27 cellular contexts compared by ENCODE assay signal in genomic region chr5:135050244-135050767, GRCh38. TPM values are rescaled to one million over a fixed set of nuclear protein-coding genes. Genes with fewer than 3 reads are reported as not detected.
DNase-seq lines count a peak whose midpoint lies in the region; ATAC-seq and TF ChIP-seq lines count a peak whose summit lies in the region.
"Had no signal": no experiment of that assay in that cellular context is flagged by ENCODE, and none has a peak within 500 bp of the region (broad histone marks: within the 10 kb centered on the region; RNA-seq: fewer than 3 reads in every experiment).

No MANE protein-coding gene starts in this region.

- no peak overlapping the region for H3K4me2 ChIP-seq in SK-N-SH
- no peak overlapping the region for H3K4me2 ChIP-seq in trophoblast cell (ENCODE audit: low read length)
- H3K4me2 ChIP-seq: smooth muscle cell had no signal

- no peaks in the 10 kb centered on the region for H3K36me3 Mint-ChIP-seq in endodermal cell (ENCODE audit: low read depth)
- H3K36me3 Mint-ChIP-seq in activated naive CD4-positive, alpha-beta T cell treated with anti-CD3 and anti-CD28 coated beads for 36 hours (ENCODE audit: low read depth), result no peaks in the 10 kb centered on the region
- H3K36me3 Mint-ChIP-seq: CD4-positive, alpha-beta memory T cell had no signal

- H3F3A ChIP-seq in SK-N-SH (replicated peaks; ENCODE audit: insufficient read depth), result no peaks in the 10 kb centered on the region

- no peak for TF ChIP-seq EP300 in SK-N-SH (IDR thresholded peaks at IDR 0.05; ENCODE audit: borderline replicate concordance in 1 of 2, low read depth in 1 of 2, low read length in 1 of 2)

- H3K27ac Mint-ChIP-seq in endodermal cell, result no peak overlapping the region
- no peak overlapping the region for H3K27ac Mint-ChIP-seq in activated naive CD4-positive, alpha-beta T cell treated with anti-CD3 and anti-CD28 coated beads for 36 hours
- H3K27ac Mint-ChIP-seq: activated naive CD4-positive, alpha-beta T cell treated with anti-CD3 and anti-CD28 coated beads, Interleukin-2, amount 50 U/mL, for 72 hours; CD4-positive, alpha-beta memory T cell; T-helper 2 cell treated with Interferon-gamma antibody and Interleukin-4, amounts not matched to agents 5 μg/mL and 100 μg/mL, for 36 hours had no signal

- H3K79me2 ChIP-seq in SK-N-SH (ENCODE audit: insufficient read depth) (no peaks in the 10 kb centered on the region), trophoblast cell (ENCODE audit: control insufficient read depth, insufficient read depth, low read length, poor library complexity) (no peaks in the 10 kb centered on the region)

- no peak overlapping the region for H2AK5ac ChIP-seq in trophoblast cell (ENCODE audit: low read length)

- peaks cover 7% of the 10 kb centered on the region for H3K4me1 Mint-ChIP-seq in endodermal cell
- H3K4me1 Mint-ChIP-seq in activated naive CD4-positive, alpha-beta T cell treated with anti-CD3 and anti-CD28 coated beads for 36 hours (ENCODE audit: low read depth), result peaks cover 2% of the 10 kb centered on the region
- H3K4me1 Mint-ChIP-seq: central memory CD8-positive, alpha-beta T cell had no signal

- H3K4me3 ChIP-seq in SK-N-SH (ENCODE audit: low read depth in 2 of 2, low read length in 1 of 2) (no peak overlapping the region), endodermal cell (ENCODE audit: low read length) (no peak overlapping the region), trophoblast cell (ENCODE audit: low read depth, low read length) (peak overlapping the region; percentile 38)
- H3K4me3 ChIP-seq: ascending aorta, smooth muscle cell had no signal

- no peak overlapping the region for H3K23ac ChIP-seq in trophoblast cell (ENCODE audit: low read length)

- no peak overlapping the region for H3K27ac ChIP-seq in SK-N-SH (ENCODE audit: low read depth in 2 of 2, low read length in 1 of 2)
- H3K27ac ChIP-seq in endodermal cell (ENCODE audit: low read depth, low read length), result no peak overlapping the region
- H3K27ac ChIP-seq in trophoblast cell (ENCODE audit: low read depth, low read length), result no peak overlapping the region
- H3K27ac ChIP-seq: 22Rv1, ascending aorta, VCaP had no signal

- H3K79me1 ChIP-seq in trophoblast cell (ENCODE audit: low read length), result no peaks in the 10 kb centered on the region

- no peak overlapping the region for H2BK12ac ChIP-seq in trophoblast cell (ENCODE audit: low read length)

- H4K20me1 ChIP-seq in SK-N-SH (ENCODE audit: insufficient read depth), result no peaks in the 10 kb centered on the region

- H3K27me3 ChIP-seq in SK-N-SH (ENCODE audit: insufficient read depth) (peaks cover 75% of the 10 kb centered on the region), endodermal cell (ENCODE audit: control insufficient read depth, insufficient read depth, low read length, poor library complexity, severe bottlenecking) (peaks cover 97% of the 10 kb centered on the region), trophoblast cell (ENCODE audit: insufficient read depth, low read length) (peaks cover 20% of the 10 kb centered on the region)
- H3K27me3 ChIP-seq: ascending aorta had no signal

- DNase-seq in SK-N-SH (peak; percentile 52), endodermal cell (peak; percentile 78), iPS-NIHi11 (ENCODE audit: low spot score) (peak; percentile 52), trophoblast cell (no peak), posterior vena cava (ENCODE audit: low spot score) (no peak), GF-D8 (lab: John Stamatoyannopoulos, UW) (no peak)
- DNase-seq in activated naive CD4-positive, alpha-beta T cell treated with anti-CD3 and anti-CD28 coated beads for 36 hours, result no peak
- DNase-seq: activated CD4-positive, alpha-beta T cell treated with anti-CD3 and anti-CD28 coated beads, Interleukin-2, amount 50 U/mL, for 4 hours; CD4-positive, alpha-beta memory T cell; head of caudate nucleus; NCI-H1092; NCI-H187; NCI-H526; occipital lobe; RPMI8226; stimulated activated CD4-positive, alpha-beta T cell treated with anti-CD3 and anti-CD28 coated beads, Interleukin-2, amount 100 ng/mL, for 24 hours; substantia nigra had no signal

- H2AFZ ChIP-seq in SK-N-SH (ENCODE audit: low read depth) (no peak overlapping the region), trophoblast cell (ENCODE audit: insufficient read depth, low read length, poor library complexity) (no peak overlapping the region)

- no peak overlapping the region for H3K4ac ChIP-seq in trophoblast cell (ENCODE audit: low read depth, low read length)

- WGBS in SK-N-SH (ENCODE audit: low lambda C conversion rate), result 48% methylated on average over 19 of the region's 45 CpGs
- 21 to 34% methylated on average over 8 to 45 of the region's 45 CpGs for WGBS in endodermal cell (ENCODE audit: insufficient coverage in 1 of 2, insufficient read length in 1 of 2), 2 experiments
- no CpG with 5 or more reads among the region's 45 CpGs for whole genome bisulfite sequencing in trophoblast cell (ENCODE audit: extremely low coverage, insufficient coverage, insufficient read length)

- H3K9me3 ChIP-seq in SK-N-SH (no peaks in the 10 kb centered on the region), endodermal cell (ENCODE audit: control insufficient read depth, low read length) (no peaks in the 10 kb centered on the region), trophoblast cell (ENCODE audit: insufficient read depth, low read depth, low read length) (peaks cover 7% of the 10 kb centered on the region)
- H3K9me3 ChIP-seq: ascending aorta had no signal

- peak overlapping the region; percentile 45 for H3K4me3 Mint-ChIP-seq in endodermal cell
- no peak overlapping the region for H3K4me3 Mint-ChIP-seq in activated naive CD4-positive, alpha-beta T cell treated with anti-CD3 and anti-CD28 coated beads for 36 hours
- H3K4me3 Mint-ChIP-seq: CD4-positive, alpha-beta memory T cell; central memory CD8-positive, alpha-beta T cell; T-helper 2 cell treated with Interferon-gamma antibody and Interleukin-4, amounts not matched to agents 5 μg/mL and 100 μg/mL, for 36 hours had no signal

- TF ChIP-seq RAD21 in SK-N-SH (IDR thresholded peaks at IDR 0.05; ENCODE audit: low read length), result no peak

- H3K36me3 ChIP-seq in SK-N-SH (replicated peaks in 1 of 2; ENCODE audit: control insufficient read depth in 1 of 2, insufficient read depth in 2 of 2, low read length in 1 of 2), result no peaks in the 10 kb centered on the region
- no peaks in the 10 kb centered on the region for H3K36me3 ChIP-seq in endodermal cell (ENCODE audit: control insufficient read depth, insufficient read depth, low read length)
- H3K36me3 ChIP-seq in trophoblast cell (ENCODE audit: control insufficient read depth in 1 of 2, insufficient read depth in 2 of 2, low read length in 2 of 2), result no peaks in the 10 kb centered on the region
- H3K36me3 ChIP-seq: ascending aorta had no signal

- POLR2A ChIA-PET in SK-N-SH (lab: Yijun Ruan, JAX), result no interaction called here

- H3K9ac ChIP-seq in SK-N-SH (no peak overlapping the region), endodermal cell (ENCODE audit: extremely low read depth, low read length, poor library complexity, severe bottlenecking) (no peak overlapping the region), trophoblast cell (ENCODE audit: low read length) (no peak overlapping the region)

- no peak overlapping the region for H4K91ac ChIP-seq in trophoblast cell (ENCODE audit: low read depth, low read length)

- no peak overlapping the region for H3K18ac ChIP-seq in trophoblast cell (ENCODE audit: low read length)

- ATAC-seq in SK-N-SH treated with all-trans-retinoic acid at 6 μM for 48 hours, result no peak
- ATAC-seq: activated naive CD4-positive, alpha-beta T cell treated with anti-CD3 and anti-CD28 coated beads, Interleukin-2, amount 50 U/mL, for 72 hours had no signal

- no peak for TF ChIP-seq CTCF in SK-N-SH (IDR thresholded peaks at IDR 0.05)
- peak; percentile 13 for TF ChIP-seq CTCF in endodermal cell (conservative IDR thresholded peaks at IDR 0.05)

- no peaks in the 10 kb centered on the region; a peak in 1 of 4 replicates for H3K4me1 ChIP-seq in SK-N-SH (ENCODE audit: control insufficient read depth in 1 of 2, insufficient read depth in 2 of 2, low read depth in 1 of 2, low read length in 1 of 2)
- H3K4me1 ChIP-seq in endodermal cell (ENCODE audit: control insufficient read depth, insufficient read depth, low read length), result no peaks in the 10 kb centered on the region
- peaks cover 2 to 6% of the 10 kb centered on the region in 2 experiments for H3K4me1 ChIP-seq in trophoblast cell (ENCODE audit: control insufficient read depth in 1 of 2, insufficient read depth in 2 of 2, low read length in 2 of 2)
- H3K4me1 ChIP-seq: ascending aorta had no signal

- intact Hi-C loops in posterior vena cava (cut with DNase I), result no loop called here
- intact Hi-C loops in activated naive CD4-positive, alpha-beta T cell treated with anti-CD3 and anti-CD28 coated beads for 36 hours (cut with micrococcal nuclease), result no loop called here

- H4K12ac ChIP-seq in trophoblast cell (ENCODE audit: low read depth, low read length), result no peak overlapping the region

- CTCF ChIA-PET in SK-N-SH (lab: Yijun Ruan, JAX), result interaction anchor here (0.8 to 1.9 kb wide), 2 partner anchors 10 to 176 kb away, joined by 3 to 8 read pairs; no protein-coding TSS in a partner anchor
- CTCF ChIA-PET in activated naive CD4-positive, alpha-beta T cell treated with anti-CD3 and anti-CD28 coated beads for 36 hours (lab: Charles Lee), result no interaction called here

- H3K14ac ChIP-seq in trophoblast cell (ENCODE audit: low read length), result no peak overlapping the region

- no peaks in the 10 kb centered on the region for H3K9me2 ChIP-seq in SK-N-SH

- H2BK5ac ChIP-seq in trophoblast cell (ENCODE audit: low read depth, low read length, poor library complexity), result no peak overlapping the region

- no peak overlapping the region for H4K8ac ChIP-seq in trophoblast cell (ENCODE audit: low read depth, low read length)

- no peak overlapping the region for H2BK120ac ChIP-seq in trophoblast cell (ENCODE audit: insufficient read depth, low read length, poor library complexity)

- H3K27me3 Mint-ChIP-seq in endodermal cell (ENCODE audit: insufficient read depth), result peaks cover 99% of the 10 kb centered on the region
- peaks cover 46% of the 10 kb centered on the region for H3K27me3 Mint-ChIP-seq in activated naive CD4-positive, alpha-beta T cell treated with anti-CD3 and anti-CD28 coated beads for 36 hours (ENCODE audit: low read depth)

- H3K9me3 Mint-ChIP-seq in endodermal cell, result no peaks in the 10 kb centered on the region
- H3K9me3 Mint-ChIP-seq in activated naive CD4-positive, alpha-beta T cell treated with anti-CD3 and anti-CD28 coated beads for 36 hours, result no peaks in the 10 kb centered on the region
- H3K9me3 Mint-ChIP-seq: activated naive CD4-positive, alpha-beta T cell treated with anti-CD3 and anti-CD28 coated beads, Interleukin-2, amount 50 U/mL, for 72 hours; CD4-positive, alpha-beta memory T cell; central memory CD8-positive, alpha-beta T cell; T-helper 2 cell treated with Interferon-gamma antibody and Interleukin-4, amounts not matched to agents 5 μg/mL and 100 μg/mL, for 36 hours had no signal

RNA-seq across cellular contexts. Expression of gene PITX1, which starts 16.3 kb away (rescaled TPM):
- polyA plus RNA-seq in SK-N-SH (2012; rRNA removed), result not detected in 2 replicates
- polyA plus RNA-seq in SK-N-SH (2012; cell fraction: cytosol; rRNA removed), result 0.13 TPM in 1 of 2 replicates, not detected in the other
- polyA plus RNA-seq in SK-N-SH (2012; cell fraction: nucleus; rRNA removed), result not detected in 2 replicates
- total RNA-seq in endodermal cell (1 to 10 TPM; 1.3 to 2.4 TPM), posterior vena cava (under 1 TPM; 0.81 to 0.97 TPM)
- polyA plus RNA-seq in endodermal cell (2013, experiment 1 of 2), result 5.9 TPM
- 5.7 TPM for polyA plus RNA-seq in endodermal cell (2013, experiment 2 of 2)
- 22.0 and 23.6 TPM in 2 replicates for polyA plus RNA-seq in trophoblast cell (2013)
- under 1 TPM in 1 of 2 experiments, not detected in 1; 0.25 TPM for total RNA-seq in activated naive CD4-positive, alpha-beta T cell treated with anti-CD3 and anti-CD28 coated beads for 36 hours
- total RNA-seq: CD4-positive, alpha-beta memory T cell; dermis microvascular lymphatic vessel endothelial cell; lung microvascular endothelial cell; occipital lobe had no signal
- polyA plus RNA-seq: CD4-positive, alpha-beta memory T cell had no signal

Comparison
In these comparisons a context has a peak if more than half of its experiments do, and no peak if none do; other contexts are left out.
1. DNase-seq: peak in SK-N-SH (single experiment), endodermal cell (single experiment) and iPS-NIHi11 (single experiment); none in trophoblast cell (0 of 2), posterior vena cava (single experiment), GF-D8 (single experiment) and activated naive CD4-positive, alpha-beta T cell treated with anti-CD3 and anti-CD28 coated beads for 36 hours (single experiment).